21 cellular contexts compared by ENCODE assay signal in genomic region chr20:11144114-11144513, GRCh38.
DNase-seq lines count a peak whose midpoint lies in the region; ATAC-seq and TF ChIP-seq lines count a peak whose summit lies in the region.
"Had no signal": no experiment of that assay in that cellular context is flagged by ENCODE, and none has a peak within 500 bp of the region (broad histone marks: within the 10 kb centered on the region; RNA-seq: fewer than 3 reads in every experiment).

No MANE protein-coding gene starts in this region.

- DNase-seq in GM04504 (ENCODE audit: low read depth) (peak; percentile 90), astrocyte of the cerebellum (ENCODE audit: low read depth) (peak; percentile 93), foreskin keratinocyte (peak; percentile 90 to 94), tibial artery (no peak), SHP77 (lab: John Stamatoyannopoulos, UW) (no peak)
- no peak for DNase-seq in activated effector memory CD4-positive, alpha-beta T cell treated with Interleukin-2 at 50 U/mL for 16 hours
- DNase-seq: activated CD8-positive, alpha-beta memory T cell treated with anti-CD3 and anti-CD28 coated beads, Interleukin-2, amount 10 ng/mL, durations not matched to agents 7 days and 5 days; activated naive CD4-positive, alpha-beta T cell; CD8-positive, alpha-beta memory T cell; GF-D8; hippocampal formation; KBM-7; left cardiac atrium; NCI-H1436 treated with DMSO at 0.1 percent for 48 hours; psoas muscle; stimulated activated CD4-positive, alpha-beta T cell treated with anti-CD3 and anti-CD28 coated beads, Interleukin-1b, Interleukin-23, amount 100 ng/mL, for 48 hours; SW 1271 had no signal

- H3K36me3 ChIP-seq in tibial artery: no peaks in the 10 kb centered on the region
- H3K36me3 ChIP-seq: cardiac muscle cell, tibial nerve had no signal

- ATAC-seq in foreskin keratinocyte (peak; percentile 70), GM19324 (IDR thresholded peaks at IDR 0.05; ENCODE audit: low FRiP score, unreplicated experiment) (no peak), GM18873 (IDR thresholded peaks at IDR 0.05; ENCODE audit: low FRiP score, unreplicated experiment) (no peak)
- ATAC-seq: activated CD8-positive, alpha-beta memory T cell treated with anti-CD3 and anti-CD28 coated beads, Interleukin-2, amount 10 ng/mL, durations not matched to agents 7 days and 5 days; left cardiac atrium had no signal

- in situ Hi-C loops in astrocyte of the cerebellum (cut with HindIII; ENCODE audit: low sequenced_read_pairs): no loop called here

- H3K9me3 ChIP-seq in tibial artery: no peaks in the 10 kb centered on the region
- H3K9me3 ChIP-seq: psoas muscle, tibial nerve had no signal

- H3K27me3 ChIP-seq in foreskin keratinocyte (no peaks in the 10 kb centered on the region), tibial artery (no peaks in the 10 kb centered on the region)
- H3K27me3 ChIP-seq: cardiac muscle cell, tibial nerve had no signal

- intact Hi-C loops in tibial artery (cut with DNase I; ENCODE audit: low total_unique reads): no loop called here

- H3K4me1 ChIP-seq in foreskin keratinocyte (peaks cover 34% of the 10 kb centered on the region), tibial artery (peaks cover 0 to 26% (median 10%) of the 10 kb centered on the region in 4 donors)
- H3K4me1 ChIP-seq: psoas muscle had no signal

- no peak overlapping the region for H3K4me3 ChIP-seq in astrocyte of the cerebellum (ENCODE audit: low read depth, low read length)
- H3K4me3 ChIP-seq in tibial artery: no peak overlapping the region
- H3K4me3 ChIP-seq: cardiac muscle cell, psoas muscle, tibial nerve had no signal

- H3K27ac ChIP-seq in foreskin keratinocyte: peak overlapping the region; percentile 88
- peak overlapping the region; percentile 43 to 57 for H3K27ac ChIP-seq in tibial artery
- H3K27ac ChIP-seq: cardiac muscle cell, psoas muscle had no signal

- TF ChIP-seq CTCF in astrocyte of the cerebellum (IDR thresholded peaks at IDR 0.05; ENCODE audit: low read depth, low read length, missing control alignments) (no peak), foreskin keratinocyte (conservative IDR thresholded peaks at IDR 0.05) (no peak), tibial artery (IDR thresholded peaks at IDR 0.05) (no peak)

Comparison
In these comparisons a context has a peak if more than half of its experiments do, and no peak if none do; other contexts are left out.
1. DNase-seq: peak in GM04504 (single experiment), astrocyte of the cerebellum (single experiment) and foreskin keratinocyte (2 of 2); none in tibial artery (0 of 2), SHP77 (0 of 2) and activated effector memory CD4-positive, alpha-beta T cell treated with Interleukin-2 at 50 U/mL for 16 hours (single experiment).